7 cellular contexts compared by ENCODE assay signal in the genomic region with DNA sequence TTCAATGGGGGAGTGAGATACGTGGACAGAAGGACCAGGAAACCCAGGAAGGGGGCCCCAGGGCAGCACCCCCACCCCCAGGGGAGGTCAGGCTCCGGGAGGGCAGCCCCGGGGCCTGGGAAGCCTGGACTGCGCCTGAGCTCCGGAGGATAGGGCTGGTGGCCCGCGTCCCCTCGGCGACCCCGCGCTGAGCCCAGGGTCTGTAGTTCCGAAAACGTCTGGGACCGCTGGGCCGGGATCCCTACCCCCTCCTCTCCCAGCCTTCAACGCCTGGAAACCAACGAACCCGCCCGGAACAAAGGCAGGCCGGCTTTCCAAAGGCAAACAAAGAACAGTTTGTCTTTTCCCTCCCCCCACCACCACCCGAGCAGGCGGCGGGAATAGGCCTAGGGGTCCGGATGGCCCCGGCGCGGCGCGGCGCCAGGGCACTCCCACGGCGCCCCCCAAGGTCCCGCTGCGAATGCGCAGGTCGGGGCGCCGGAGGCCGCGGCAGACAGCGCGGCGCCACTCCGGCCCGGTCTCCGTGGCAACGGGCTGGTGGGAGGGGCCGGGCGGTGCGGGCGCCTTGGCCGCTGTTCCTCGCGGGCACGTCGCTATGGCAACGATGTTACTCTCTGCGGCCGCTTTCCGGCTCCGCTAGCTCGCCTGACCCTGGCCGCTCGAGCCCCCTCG. TPM values are rescaled to one million over a fixed set of nuclear protein-coding genes. Genes with fewer than 3 reads are reported as not detected.
DNase-seq lines count a peak whose midpoint lies in the region; ATAC-seq and TF ChIP-seq lines count a peak whose summit lies in the region.

No MANE protein-coding gene starts in this region.

- peak overlapping the region; percentile 78 for H2AFZ ChIP-seq in OCI-LY7 (ENCODE audit: low read length)

- peak; percentile 74 for ATAC-seq in GM18868 (IDR thresholded peaks at IDR 0.05; ENCODE audit: unreplicated experiment)

- DNase-seq in OCI-LY7 (ENCODE audit: low spot score): peak; percentile 85
- peak; percentile 76 for DNase-seq in activated T-cell treated with anti-CD3 and anti-CD28 coated beads, Interleukin-2, amount 50 U/mL, for 24 hours
- DNase-seq in stimulated activated CD8-positive, alpha-beta memory T cell treated with anti-CD3 and anti-CD28 coated beads, Interleukin-4, amount 100 ng/mL, for 4 hours (ENCODE audit: low read depth in 2 of 2, low spot score in 1 of 2): peak; percentile 19 to 51

- H3K9ac ChIP-seq in mucosa of rectum (ENCODE audit: low read depth in 1 of 2, low read length in 2 of 2): peak overlapping the region; percentile 72 to 92

- H3K36me3 ChIP-seq in OCI-LY7 (ENCODE audit: insufficient read depth, low read length) (no peaks in the 10 kb centered on the region), esophagus (ENCODE audit: control insufficient read depth in 2 of 2, insufficient read depth in 2 of 2, low read length in 1 of 2) (no peaks in the 10 kb centered on the region), mucosa of rectum (ENCODE audit: control insufficient read depth in 2 of 2, insufficient read depth in 2 of 2, low read length in 2 of 2) (no peaks in the 10 kb centered on the region)

- no peak overlapping the region for H3K27ac ChIP-seq in OCI-LY7 (ENCODE audit: low read depth, low read length, poor library complexity, severe bottlenecking)
- H3K27ac ChIP-seq in esophagus (ENCODE audit: low read depth in 2 of 2, low read length in 1 of 2): peak overlapping the region; percentile 85 to 92
- H3K27ac ChIP-seq in mucosa of rectum (ENCODE audit: low read depth in 2 of 2, low read length in 2 of 2): peak overlapping the region; percentile 90

- peak overlapping the region; percentile 66 to 85 (median 78) for H3K4me3 Mint-ChIP-seq in IgD-negative memory B cell
- peak overlapping the region; percentile 60 for H3K4me3 Mint-ChIP-seq in activated T-cell treated with anti-CD3 and anti-CD28 coated beads, Interleukin-2, amount 50 U/mL, for 24 hours

- BruUV-seq in OCI-LY7 (replicated peaks; lab: Mats Ljungman, UMichigan): no TSS peak

- peaks cover 19% of the 10 kb centered on the region for H3K27me3 Mint-ChIP-seq in IgD-negative memory B cell
- H3K27me3 Mint-ChIP-seq in activated T-cell treated with anti-CD3 and anti-CD28 coated beads, Interleukin-2, amount 50 U/mL, for 24 hours: peaks cover 51% of the 10 kb centered on the region

- peak overlapping the region; percentile 84 for H3K4me2 ChIP-seq in OCI-LY7 (ENCODE audit: low read length)

- WGBS in esophagus, 2 donors: 1 to 2% methylated on average over 50 to 65 of the region's 65 CpGs

- H3K4me3 ChIP-seq in OCI-LY7 (ENCODE audit: low read depth, low read length, poor library complexity, severe bottlenecking): peak overlapping the region; percentile 57
- H3K4me3 ChIP-seq in esophagus (ENCODE audit: low read depth in 1 of 2, low read length in 2 of 2): peak overlapping the region; percentile 22 to 39
- H3K4me3 ChIP-seq in mucosa of rectum (ENCODE audit: low read length in 2 of 2): peak overlapping the region; percentile 66

- H3K27me3 ChIP-seq in esophagus (ENCODE audit: control insufficient read depth in 1 of 2, insufficient read depth in 2 of 2, low read length in 2 of 2) (peaks cover 0 to 2% of the 10 kb centered on the region in 2 donors), mucosa of rectum (ENCODE audit: control insufficient read depth in 2 of 2, insufficient read depth in 2 of 2, low read length in 2 of 2) (no peaks in the 10 kb centered on the region)

- intact Hi-C loops in OCI-LY7 (cut with micrococcal nuclease; ENCODE audit: unreplicated experiment): loop anchor here (2.0 kb wide), 1 partner anchor 25 kb away; no protein-coding TSS in a partner anchor

- H4K20me1 ChIP-seq in OCI-LY7 (ENCODE audit: insufficient read depth, low read length): no peaks in the 10 kb centered on the region

- TF ChIP-seq CTCF in OCI-LY7 (conservative IDR thresholded peaks at IDR 0.05; ENCODE audit: low read length): peak; percentile 55

- POLR2A ChIA-PET in OCI-LY7 (lab: Charles Lee): no interaction called here

- no peaks in the 10 kb centered on the region for H3K9me2 ChIP-seq in OCI-LY7 (ENCODE audit: insufficient read depth, low read length)

- peak overlapping the region; percentile 68 to 85 (median 73) for H3K27ac Mint-ChIP-seq in IgD-negative memory B cell
- no peak overlapping the region for H3K27ac Mint-ChIP-seq in activated T-cell treated with anti-CD3 and anti-CD28 coated beads, Interleukin-2, amount 50 U/mL, for 24 hours

- no peaks in the 10 kb centered on the region for H3K9me3 ChIP-seq in OCI-LY7 (ENCODE audit: low read length)
- H3K9me3 ChIP-seq in esophagus (ENCODE audit: control insufficient read depth in 2 of 2, insufficient read depth in 1 of 2, low read depth in 1 of 2, low read length in 1 of 2): no peaks in the 10 kb centered on the region
- no peaks in the 10 kb centered on the region for H3K9me3 ChIP-seq in mucosa of rectum (ENCODE audit: control insufficient read depth in 2 of 2, low read length in 2 of 2)

- H3K9me3 Mint-ChIP-seq in IgD-negative memory B cell: no peaks in the 10 kb centered on the region
- no peaks in the 10 kb centered on the region for H3K9me3 Mint-ChIP-seq in activated T-cell treated with anti-CD3 and anti-CD28 coated beads, Interleukin-2, amount 50 U/mL, for 24 hours

- no peaks in the 10 kb centered on the region for H3K79me2 ChIP-seq in OCI-LY7 (ENCODE audit: insufficient read depth, low read depth, low read length)

- H3K36me3 Mint-ChIP-seq in IgD-negative memory B cell: no peaks in the 10 kb centered on the region
- H3K36me3 Mint-ChIP-seq in activated T-cell treated with anti-CD3 and anti-CD28 coated beads, Interleukin-2, amount 50 U/mL, for 24 hours (ENCODE audit: low read depth): no peaks in the 10 kb centered on the region

- H3K4me1 Mint-ChIP-seq in IgD-negative memory B cell: peaks cover 2 to 4% (median 2%) of the 10 kb centered on the region in 3 donors
- H3K4me1 Mint-ChIP-seq in activated T-cell treated with anti-CD3 and anti-CD28 coated beads, Interleukin-2, amount 50 U/mL, for 24 hours (ENCODE audit: low read depth): peaks cover 3% of the 10 kb centered on the region

- H3K4me1 ChIP-seq in OCI-LY7 (ENCODE audit: insufficient read depth, low read length, poor library complexity, severe bottlenecking): peaks cover 25% of the 10 kb centered on the region
- peaks cover 2 to 4% of the 10 kb centered on the region in 2 donors for H3K4me1 ChIP-seq in esophagus (ENCODE audit: control insufficient read depth in 2 of 2, insufficient read depth in 2 of 2, low read length in 1 of 2)
- H3K4me1 ChIP-seq in mucosa of rectum (ENCODE audit: control insufficient read depth in 2 of 2, insufficient read depth in 2 of 2, low read length in 2 of 2): peaks cover 27 to 29% of the 10 kb centered on the region in 2 donors

- CTCF ChIA-PET in OCI-LY7 (lab: Charles Lee; ENCODE audit: unreplicated experiment): no interaction called here

RNA-seq across cellular contexts. Expression of gene IGLL1, which starts 58.5 kb away (rescaled TPM):
- not detected for polyA plus RNA-seq in IgD-negative memory B cell
- not detected in 2 replicates for total RNA-seq in OCI-LY7 (2014; rRNA removed; shearing (Covaris generic))
- not detected in 2 replicates for total RNA-seq in OCI-LY7 (2022)
- polyA plus RNA-seq in esophagus: not detected

Comparison
In these comparisons a context has a peak if more than half of its experiments do, and no peak if none do; other contexts are left out.
1. DNase-seq: peak in every context shown above with its lines; median percentile 85 in OCI-LY7; 76 in activated T-cell treated with anti-CD3 and anti-CD28 coated beads, Interleukin-2, amount 50 U/mL, for 24 hours; 35 in stimulated activated CD8-positive, alpha-beta memory T cell treated with anti-CD3 and anti-CD28 coated beads, Interleukin-4, amount 100 ng/mL, for 4 hours.